In genomic region chr1:172381981-172382380, GRCh38 we compare ENCODE assay signal across 19 cellular contexts. TPM values are rescaled to one million over a fixed set of nuclear protein-coding genes. Genes with fewer than 3 reads are reported as not detected.
DNase-seq lines count a peak whose midpoint lies in the region; ATAC-seq, FAIRE-seq and TF ChIP-seq lines count a peak whose summit lies in the region.
"Had no signal": no experiment of that assay in that cellular context is flagged by ENCODE, and none has a peak within 500 bp of the region (broad histone marks: within the 10 kb centered on the region; RNA-seq: fewer than 3 reads in every experiment).

No MANE protein-coding gene starts in this region.

- no peak for FAIRE-seq in GM12878 (lab: Jason Lieb, UNC)
- FAIRE-seq: RCC 7860 had no signal

- peak overlapping the region in 3 of 10 donors; percentile 14 to 44 (median 39) for H3K4me3 Mint-ChIP-seq in naive thymus-derived CD8-positive, alpha-beta T cell

- peak overlapping the region in 1 of 2 experiments; percentile 66; a peak in 2 of 4 replicates for H4K8ac ChIP-seq in IMR-90 (ENCODE audit: low read depth in 2 of 2, low read length in 2 of 2)

- no peaks in the 10 kb centered on the region for H3K27me3 ChIP-seq in BLaER1
- no peaks in the 10 kb centered on the region for H3K27me3 ChIP-seq in IMR-90 (ENCODE audit: control insufficient read depth, insufficient read depth, low read length)
- H3K27me3 ChIP-seq in GM12878 (replicated peaks in 1 of 2; ENCODE audit: control insufficient read depth in 2 of 2, insufficient read depth in 2 of 2, low read length in 1 of 2) = no peaks in the 10 kb centered on the region
- no peaks in the 10 kb centered on the region for H3K27me3 ChIP-seq in BE2C
- H3K27me3 ChIP-seq: body of pancreas, upper lobe of left lung had no signal

- H4K5ac ChIP-seq in IMR-90 (ENCODE audit: low read depth, low read length) = peak overlapping the region; percentile 39

- intact Hi-C loops in IMR-90 (cut with micrococcal nuclease) (loop anchor here (2.0 kb wide), 1 partner anchor 23 kb away; no protein-coding TSS in a partner anchor), GM12878 (cut with micrococcal nuclease; ENCODE audit: unreplicated experiment) (loop anchor here (1.0 to 2.0 kb wide), 3 partner anchors 8 to 40 kb away; no protein-coding TSS in a partner anchor)

- TF ChIP-seq CTCF in IMR-90 (conservative IDR thresholded peaks at IDR 0.05; ENCODE audit: low read depth, low read length) (no peak), GM12878 (IDR thresholded peaks at IDR 0.05 in 2 of 3, conservative IDR thresholded peaks at IDR 0.05 in 1 of 3; ENCODE audit: control insufficient read depth in 2 of 3, extremely low read depth in 1 of 3, insufficient read depth in 1 of 3, low read depth in 3 of 3, low read length in 3 of 3) (no peak), BE2C (IDR thresholded peaks at IDR 0.05; ENCODE audit: low read depth, low read length) (no peak)

- CTCF ChIA-PET in IMR-90 (lab: Yijun Ruan, JAX) (interaction anchor here (0.6 to 1.5 kb wide), 2 partner anchors 8 to 175 kb away, joined by 3 to 5 read pairs; no protein-coding TSS in a partner anchor), GM12878 (lab: Yijun Ruan, JAX) (interaction anchor here (0.7 to 7.0 kb wide), 7 partner anchors 9 to 380 kb away, joined by 3 to 64 read pairs (median 4); no protein-coding TSS in a partner anchor)

- H4K20me1 ChIP-seq in BLaER1 (no peaks in the 10 kb centered on the region), IMR-90 (ENCODE audit: insufficient read depth, low read length) (no peaks in the 10 kb centered on the region), GM12878 (ENCODE audit: control insufficient read depth, insufficient read depth) (no peaks in the 10 kb centered on the region)

- no peaks in the 10 kb centered on the region for H3K9me3 ChIP-seq in BLaER1
- H3K9me3 ChIP-seq in IMR-90 (ENCODE audit: control insufficient read depth, insufficient read depth, low read length) = no peaks in the 10 kb centered on the region
- H3K9me3 ChIP-seq in GM12878 (replicated peaks; ENCODE audit: control insufficient read depth, insufficient read depth, low read length) = peaks cover 4% of the 10 kb centered on the region; the same call in 1 of the 3 replicates
- no peaks in the 10 kb centered on the region for H3K9me3 ChIP-seq in BE2C
- H3K9me3 ChIP-seq: body of pancreas, upper lobe of left lung had no signal

- H2BK5ac ChIP-seq in IMR-90 (ENCODE audit: low read depth, low read length, poor library complexity, severe bottlenecking) = peak overlapping the region; percentile 17

- peaks cover 0 to 3% (median 0%) of the 10 kb centered on the region in 3 donors for H3K36me3 Mint-ChIP-seq in naive thymus-derived CD8-positive, alpha-beta T cell

- H3K4me1 ChIP-seq in BLaER1 (peaks cover 69% of the 10 kb centered on the region), IMR-90 (ENCODE audit: control insufficient read depth, insufficient read depth, low read length) (peaks cover 12% of the 10 kb centered on the region), GM12878 (ENCODE audit: control insufficient read depth, insufficient read depth, low read length) (peaks cover 16% of the 10 kb centered on the region), BE2C (peaks cover 14% of the 10 kb centered on the region)
- H3K4me1 ChIP-seq: body of pancreas had no signal

- H3K27ac ChIP-seq in BLaER1 (peak overlapping the region; percentile 5; the same call in 1 of the 2 replicates), IMR-90 (ENCODE audit: insufficient read depth, low read length) (peak overlapping the region; percentile 46; the same call in 1 of the 2 replicates), GM12878 (ENCODE audit: control insufficient read depth, insufficient read depth) (peak overlapping the region; percentile 93)
- H3K27ac ChIP-seq: body of pancreas, upper lobe of left lung had no signal

- ATAC-seq in IMR-90 (ENCODE audit: low read depth) (no peak), GM12878 (no peak), GM21526 (IDR thresholded peaks at IDR 0.05; ENCODE audit: low FRiP score, unreplicated experiment) (no peak)
- no peak for ATAC-seq in naive thymus-derived CD8-positive, alpha-beta T cell
- ATAC-seq: body of pancreas had no signal

- peak overlapping the region; percentile 70 for H2BK120ac ChIP-seq in IMR-90 (ENCODE audit: low read depth, low read length)

- in situ Hi-C loops in IMR-90 (cut with MboI; ENCODE audit: low sequenced_read_pairs) = no loop called here
- in situ Hi-C loops in GM12878 (cut with MboI) = no loop called here

- RAD21 ChIA-PET in GM12878 (lab: Charles Lee; ENCODE audit: unreplicated experiment) = interaction anchor here (0.9 to 3.6 kb wide), 10 partner anchors 9 to 379 kb away, joined by 3 to 75 read pairs (median 10); no protein-coding TSS in a partner anchor

- dilution Hi-C loops in IMR-90 (cut with HindIII; ENCODE audit: low sequenced_read_pairs, unreplicated experiment) = no loop called here

- no peak for TF ChIP-seq POLR2A in IMR-90 (IDR thresholded peaks at IDR 0.05; ENCODE audit: low read depth, low read length)
- TF ChIP-seq POLR2A in GM12878 (IDR thresholded peaks at IDR 0.05; ENCODE audit: low read depth, low read length) = no peak

- H2AFZ ChIP-seq in IMR-90 (replicated peaks; ENCODE audit: low read length, poor library complexity) = peak overlapping the region; percentile 54
- no peak overlapping the region; the same call in 1 of the 2 replicates for H2AFZ ChIP-seq in GM12878 (ENCODE audit: control insufficient read depth, low read depth, low read length)

- DNase-seq in IMR-90 = peak; percentile 28
- no peak for DNase-seq in GM12878 (ENCODE audit: low read depth, low spot score)
- no peak for DNase-seq in naive thymus-derived CD8-positive, alpha-beta T cell
- DNase-seq in AG20443 (ENCODE audit: low spot score) = no peak
- DNase-seq in BE2C = no peak
- DNase-seq in nucleus accumbens (lab: John Stamatoyannopoulos, UW) = no peak
- DNase-seq: activated effector memory CD4-positive, alpha-beta T cell treated with Interleukin-2 at 50 U/mL for 16 hours; body of pancreas; DMS79; hypothalamus; NCI-H2107; NCI-H748 treated with DMSO at 0.1 percent for 48 hours; stimulated activated CD4-positive, alpha-beta T cell treated with anti-CD3 and anti-CD28 coated beads, Interleukin-4, amount 100 ng/mL, for 24 hours; upper lobe of left lung had no signal

- H3K4me1 Mint-ChIP-seq in naive thymus-derived CD8-positive, alpha-beta T cell = peaks cover 9 to 40% (median 31%) of the 10 kb centered on the region in 4 donors

- H3K36me3 ChIP-seq in BLaER1 (no peaks in the 10 kb centered on the region), IMR-90 (ENCODE audit: control insufficient read depth, insufficient read depth, low read length) (no peaks in the 10 kb centered on the region), GM12878 (ENCODE audit: control insufficient read depth in 2 of 2, insufficient read depth in 2 of 2, low read length in 1 of 2) (no peaks in the 10 kb centered on the region), BE2C (no peaks in the 10 kb centered on the region)

- H3K9me1 ChIP-seq in IMR-90 (ENCODE audit: insufficient read depth, low read length) = peaks cover 4% of the 10 kb centered on the region; the same call in 1 of the 2 replicates

- no CpG with 5 or more reads among the region's 1 CpG for whole genome bisulfite sequencing in IMR-90 (ENCODE audit: extremely low coverage in 2 of 2, insufficient read length in 1 of 2), 2 experiments
- WGBS in GM12878 (ENCODE audit: insufficient coverage, insufficient replicate concordance, low lambda C conversion rate, missing lambda C conversion rate) = 96% methylated on average over 1 of the region's 1 CpG

- H3K79me2 ChIP-seq in GM12878 (ENCODE audit: control insufficient read depth, insufficient read depth, low read length) = no peaks in the 10 kb centered on the region

- H3K4me3 ChIP-seq in BLaER1 = no peak overlapping the region
- H3K4me3 ChIP-seq in IMR-90 (ENCODE audit: insufficient read depth, low read depth, low read length) = no peak overlapping the region
- no peak overlapping the region for H3K4me3 ChIP-seq in GM12878
- no peak overlapping the region for H3K4me3 ChIP-seq in BE2C (ENCODE audit: low read depth, low read length)
- H3K4me3 ChIP-seq: body of pancreas, upper lobe of left lung had no signal

- H3K79me1 ChIP-seq in IMR-90 (ENCODE audit: low read depth in 1 of 2, low read length in 2 of 2) = no peaks in the 10 kb centered on the region

- H2AK5ac ChIP-seq in IMR-90 (ENCODE audit: low read depth, low read length) = peak overlapping the region; percentile 10

- H3K4me2 ChIP-seq in BLaER1 (no peak overlapping the region), IMR-90 (ENCODE audit: low read depth, low read length) (peak overlapping the region; percentile 59; the same call in 1 of the 2 replicates), GM12878 (ENCODE audit: control insufficient read depth, insufficient read depth) (no peak overlapping the region)

- H3K9me3 Mint-ChIP-seq in naive thymus-derived CD8-positive, alpha-beta T cell = no peaks in the 10 kb centered on the region

- SMC1A ChIA-PET in GM12878 (lab: Charles Lee; ENCODE audit: uncharacterized antibody, unreplicated experiment) = interaction anchor here (0.8 to 16.9 kb wide), 10 partner anchors 14 to 379 kb away, joined by 3 to 345 read pairs (median 3); no protein-coding TSS in a partner anchor

- H3K18ac ChIP-seq in IMR-90 (ENCODE audit: low read depth, low read length) = peak overlapping the region; percentile 37

- H3K14ac ChIP-seq in IMR-90 (replicated peaks; ENCODE audit: low read depth, low read length) = peak overlapping the region; percentile 86

- no peak overlapping the region for H3K9ac ChIP-seq in BLaER1
- no peak overlapping the region for H3K9ac ChIP-seq in IMR-90 (ENCODE audit: low read depth, low read length)
- H3K9ac ChIP-seq in GM12878 (ENCODE audit: control insufficient read depth, insufficient read depth, low read length) = no peak overlapping the region

- H3K27ac Mint-ChIP-seq in naive thymus-derived CD8-positive, alpha-beta T cell = peak overlapping the region in 7 of 10 donors; percentile 11 to 95 (median 49)

- peak overlapping the region; percentile 76 for H3K4ac ChIP-seq in IMR-90 (ENCODE audit: low read depth, low read length)

- no peak overlapping the region for H3K56ac ChIP-seq in IMR-90 (ENCODE audit: extremely low read depth, insufficient read depth, low read length)

- peak overlapping the region; percentile 88 for H2BK20ac ChIP-seq in IMR-90 (ENCODE audit: low read depth, low read length)

- peak overlapping the region; percentile 66 for H4K91ac ChIP-seq in IMR-90 (ENCODE audit: insufficient read depth, low read depth, low read length)

- no peak for TF ChIP-seq RAD21 in IMR-90 (IDR thresholded peaks at IDR 0.05; ENCODE audit: low read length)
- no peak for TF ChIP-seq RAD21 in GM12878 (IDR thresholded peaks at IDR 0.05; ENCODE audit: insufficient read depth, low read depth, low read length)

- peak overlapping the region; percentile 83; the same call in 1 of the 2 replicates for H3K23ac ChIP-seq in IMR-90 (ENCODE audit: low read depth, low read length)

- H3K27me3 Mint-ChIP-seq in naive thymus-derived CD8-positive, alpha-beta T cell = no peaks in the 10 kb centered on the region

- POLR2A ChIA-PET in IMR-90 (lab: Charles Lee; ENCODE audit: unreplicated experiment) (no interaction called here), GM12878 (lab: Charles Lee) (interaction anchor here (1.0 to 2.8 kb wide), 6 partner anchors 9 to 41 kb away, joined by 4 to 42 read pairs (median 19); no protein-coding TSS in a partner anchor)
- POLR2A ChIA-PET in naive thymus-derived CD8-positive, alpha-beta T cell (lab: Charles Lee) = interaction anchor here (1.0 to 2.9 kb wide), 3 partner anchors 12 to 24 kb away, joined by 5 to 37 read pairs (median 11); no protein-coding TSS in a partner anchor

- BruUV-seq in IMR-90 (replicated peaks; lab: Mats Ljungman, UMichigan) (no TSS peak), GM12878 (replicated peaks; lab: Mats Ljungman, UMichigan) (no TSS peak)

- no peak overlapping the region for H2AK9ac ChIP-seq in IMR-90 (replicated peaks; ENCODE audit: low read depth, low read length, poor library complexity)

- no peak for TF ChIP-seq EP300 in GM12878 (IDR thresholded peaks at IDR 0.05; ENCODE audit: borderline replicate concordance in 1 of 2, control insufficient read depth in 1 of 2, low read depth in 2 of 2, low read length in 2 of 2)

- peak overlapping the region; percentile 79 for H2BK15ac ChIP-seq in IMR-90 (ENCODE audit: low read depth, low read length)

RNA-seq across cellular contexts. Expression of gene C1orf105, which starts 38.5 kb away (rescaled TPM):
- total RNA-seq in IMR-90 (2012; rRNA removed) (not detected in 2 replicates), GM12878 (2014; rRNA removed) (not detected in 2 replicates), GM12878 (2014; rRNA removed; fragmentation: Illumina TruSeq; extraction: Trizol) (not detected in 2 replicates), GM12878 (2021) (not detected in 2 replicates)
- polyA plus RNA-seq in IMR-90 (2012; rRNA removed) (not detected in 2 replicates), GM12878 (2011; rRNA removed) (not detected in 2 replicates), GM12878 (2014; fragmentation: Illumina TruSeq; extraction: Trizol) (not detected in 2 replicates), GM12878 (2014; fragmentation: Nextera tagmentation; extraction: Ambion mirVana) (not detected), GM12878 (2014; rRNA removed) (not detected in 2 replicates), GM12878 (2016; fragmentation: Nextera tagmentation; extraction: Ambion mirVana) (not detected)
- not detected in 2 replicates for polyA plus RNA-seq in IMR-90 (2012; cell fraction: cytosol; rRNA removed)
- not detected in 2 replicates for polyA plus RNA-seq in IMR-90 (2012; cell fraction: nucleus; rRNA removed; ENCODE audit: low replicate concordance)
- total RNA-seq in GM12878 (2013; cell fraction: nucleolus; rRNA removed) = not detected in 2 replicates
- polyA plus RNA-seq in GM12878 (2011; ENCODE audit: low read depth) = not detected
- not detected in 2 replicates for polyA plus RNA-seq in GM12878 (2011; cell fraction: cytosol; rRNA removed)
- not detected in 2 replicates for polyA plus RNA-seq in GM12878 (2011; cell fraction: nucleus; rRNA removed)
- not detected in 2 replicates for polyA plus RNA-seq in GM12878 (2012)
- polyA minus RNA-seq in GM12878 (2011; rRNA and poly(A)+ RNA removed) = not detected in 2 replicates
- not detected in 2 replicates for polyA minus RNA-seq in GM12878 (2011; cell fraction: cytosol; rRNA and poly(A)+ RNA removed)
- polyA minus RNA-seq in GM12878 (2011; cell fraction: nucleus; rRNA and poly(A)+ RNA removed) = not detected in 2 replicates
- under 1 TPM in 1 of 2 experiments, not detected in 1; 0.68 TPM for total RNA-seq in naive thymus-derived CD8-positive, alpha-beta T cell
- not detected for polyA plus RNA-seq in naive thymus-derived CD8-positive, alpha-beta T cell
- polyA plus RNA-seq in BE2C (2012; ENCODE audit: insufficient read depth, insufficient read length, low read depth) = not detected
- total RNA-seq: body of pancreas; fibroblast of lung; T-helper 2 cell treated with Interferon-gamma antibody and Interleukin-4, amounts not matched to agents 100 ng/mL and 5 ng/mL, for 36 hours; upper lobe of left lung had no signal
- polyA plus RNA-seq: fibroblast of lung had no signal

Comparison
In these comparisons a context has a peak if more than half of its experiments do, and no peak if none do; other contexts are left out.
1. H3K27ac ChIP-seq: peak in every context shown above with its lines; median percentile 93 in GM12878; 46 in IMR-90; 5 in BLaER1.